26 cellular contexts compared by ENCODE assay signal in genomic region chr6:70657706-70658105, GRCh38.
"Had no signal": no experiment of that assay in that cellular context is flagged by ENCODE, and none has a peak within 500 bp of the region (broad histone marks: within the 10 kb centered on the region; RNA-seq: fewer than 3 reads in every experiment).

No MANE protein-coding gene starts in this region.

- H3K27me3 Mint-ChIP-seq: activated naive CD4-positive, alpha-beta T cell treated with anti-CD3 and anti-CD28 coated beads, Interleukin-2, amount 50 U/mL, for 24 hours had no signal

- H3K27ac ChIP-seq: neutrophil, pancreas, right lobe of liver, stomach, testis had no signal

- H3K27me3 ChIP-seq: pancreas, right lobe of liver, stomach, testis had no signal

- H3K4me1 Mint-ChIP-seq: activated naive CD4-positive, alpha-beta T cell treated with anti-CD3 and anti-CD28 coated beads, Interleukin-2, amount 50 U/mL, for 24 hours; natural killer cell; stimulated activated effector memory CD8-positive, alpha-beta T cell treated with anti-CD3 and anti-CD28 coated beads, Interleukin-12 subunit alpha, Interleukin-12 subunit beta, amount 100 ng/mL, for 72 hours had no signal

- DNase-seq: activated CD8-positive, alpha-beta memory T cell treated with anti-CD3 and anti-CD28 coated beads for 24 hours; activated CD8-positive, alpha-beta memory T cell treated with anti-CD3 and anti-CD28 coated beads, Interleukin-2, amount 50 U/mL, for 48 hours; activated effector memory CD4-positive, alpha-beta T cell treated with anti-CD3 and anti-CD28 coated beads, Interleukin-2, amount 50 U/mL, for 16 hours; activated T-cell treated with anti-CD3 and anti-CD28 coated beads, Interleukin-2, amount 50 U/mL, for 48 hours; cerebellar nuclear complex; cortex of kidney; erythroblast; head of caudate nucleus; kidney; natural killer cell; pancreas; right lobe of liver; small intestine; stimulated activated CD4-positive, alpha-beta T cell treated with anti-CD3 and anti-CD28 coated beads, Interleukin-4, amount 100 ng/mL, for 24 hours; stomach; testis had no signal

- H3K9me3 Mint-ChIP-seq: activated naive CD4-positive, alpha-beta T cell treated with anti-CD3 and anti-CD28 coated beads, Interleukin-2, amount 50 U/mL, for 24 hours; natural killer cell; stimulated activated effector memory CD8-positive, alpha-beta T cell treated with anti-CD3 and anti-CD28 coated beads, Interleukin-12 subunit alpha, Interleukin-12 subunit beta, amount 100 ng/mL, for 72 hours had no signal

- H3K9me3 ChIP-seq: neutrophil, pancreas, right lobe of liver, stomach, testis had no signal

- H3K36me3 Mint-ChIP-seq: natural killer cell; stimulated activated effector memory CD8-positive, alpha-beta T cell treated with anti-CD3 and anti-CD28 coated beads, Interleukin-12 subunit alpha, Interleukin-12 subunit beta, amount 100 ng/mL, for 72 hours; type B pancreatic cell had no signal

- FAIRE-seq: bronchial epithelial cell, endometrium, frontal cortex, kidney, pancreas, small intestine had no signal

- H3K4me3 Mint-ChIP-seq: activated naive CD4-positive, alpha-beta T cell treated with anti-CD3 and anti-CD28 coated beads, Interleukin-2, amount 50 U/mL, for 24 hours; natural killer cell; stimulated activated effector memory CD8-positive, alpha-beta T cell treated with anti-CD3 and anti-CD28 coated beads, Interleukin-12 subunit alpha, Interleukin-12 subunit beta, amount 100 ng/mL, for 72 hours; type B pancreatic cell had no signal

- H3K4me3 ChIP-seq: lung, pancreas, right lobe of liver, stomach, testis had no signal

- ATAC-seq: activated CD4-positive, CD25-positive, alpha-beta regulatory T cell treated with anti-CD3 and anti-CD28 coated beads, Interleukin-2, amount 50 U/mL, for 24 hours; left lobe of liver; natural killer cell; pancreas; stimulated activated effector memory CD8-positive, alpha-beta T cell treated with anti-CD3 and anti-CD28 coated beads, Interleukin-12 subunit alpha, Interleukin-12 subunit beta, amount 100 ng/mL, for 72 hours had no signal

- H3K36me3 ChIP-seq: neutrophil, pancreas, right lobe of liver, stomach had no signal

- H3K4me1 ChIP-seq: pancreas, right lobe of liver, stomach, testis had no signal

- H3K27ac Mint-ChIP-seq: activated naive CD4-positive, alpha-beta T cell treated with anti-CD3 and anti-CD28 coated beads, Interleukin-2, amount 50 U/mL, for 24 hours; natural killer cell; stimulated activated effector memory CD8-positive, alpha-beta T cell treated with anti-CD3 and anti-CD28 coated beads, Interleukin-12 subunit alpha, Interleukin-12 subunit beta, amount 100 ng/mL, for 72 hours; type B pancreatic cell had no signal
